In the genomic region with DNA sequence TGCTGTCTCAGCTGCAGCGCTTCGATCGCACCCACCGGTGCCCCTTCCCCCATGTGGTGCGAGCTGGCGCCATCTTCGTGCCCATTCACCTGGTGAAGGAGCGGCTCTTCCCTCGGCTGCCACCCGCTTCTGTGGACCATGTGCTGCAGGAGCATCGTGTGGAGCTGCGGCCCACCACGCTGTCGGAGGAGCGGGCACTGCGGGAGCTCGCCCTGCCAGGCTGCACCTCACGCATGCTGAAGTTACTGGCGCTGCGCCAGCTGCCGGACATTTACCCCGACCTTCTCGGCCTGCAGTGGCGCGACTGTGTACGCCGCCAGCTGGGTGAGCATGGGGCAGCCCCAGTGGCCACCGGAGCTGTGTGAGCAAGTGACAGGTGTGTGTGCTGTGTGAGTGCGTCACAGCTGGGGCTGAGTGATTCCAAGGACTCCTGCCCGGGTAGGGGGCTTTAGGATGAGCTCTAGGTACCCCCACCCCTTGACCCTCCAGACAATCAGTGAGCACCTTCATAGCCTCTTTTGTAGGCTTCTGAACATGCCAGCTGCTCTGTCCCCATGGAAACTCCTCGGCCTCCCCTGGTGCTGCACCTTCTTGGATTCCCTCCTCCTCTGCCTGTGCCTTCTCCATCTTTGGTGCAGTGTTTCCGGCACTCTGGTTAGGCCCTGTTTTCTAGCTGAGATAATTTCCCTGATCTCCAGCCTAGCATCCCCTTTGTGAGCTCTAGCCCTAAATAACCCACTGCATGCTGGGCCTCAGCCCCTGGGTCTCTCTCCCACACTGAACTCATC, we compare ENCODE assay signal across 27 cellular contexts. TPM values are rescaled to one million over a fixed set of nuclear protein-coding genes. Genes with fewer than 3 reads are reported as not detected.
DNase-seq lines count a peak whose midpoint lies in the region; ATAC-seq and TF ChIP-seq lines count a peak whose summit lies in the region.
"Had no signal": no experiment of that assay in that cellular context is flagged by ENCODE, and none has a peak within 500 bp of the region (broad histone marks: within the 10 kb centered on the region; RNA-seq: fewer than 3 reads in every experiment).

No MANE protein-coding gene starts in this region.

- no peak for ATAC-seq in natural killer cell

- TF ChIP-seq CTCF in adrenal gland (IDR thresholded peaks at IDR 0.05) = no peak
- no peak for TF ChIP-seq CTCF in natural killer cell (IDR thresholded peaks at IDR 0.05)

- peaks cover 7% of the 10 kb centered on the region for H3K36me3 Mint-ChIP-seq in natural killer cell
- H3K36me3 Mint-ChIP-seq: IgD-negative memory B cell had no signal

- no peaks in the 10 kb centered on the region for H3K27me3 ChIP-seq in adrenal gland
- H3K27me3 ChIP-seq: hepatocyte, neutrophil, upper lobe of left lung had no signal

- peak overlapping the region in 2 of 5 donors; percentile 14 to 79 for H3K27ac ChIP-seq in adrenal gland
- H3K27ac ChIP-seq: epithelial cell of prostate, hepatocyte, neutrophil, upper lobe of left lung had no signal

- intact Hi-C loops in adrenal gland (cut with DNase I) = loop anchor here (5.0 kb wide), 1 partner anchor 181 kb away; no protein-coding TSS in a partner anchor
- intact Hi-C loops in natural killer cell (cut with micrococcal nuclease) = loop anchor here (10.0 kb wide), 3 partner anchors 364 to 574 kb away; a partner anchor contains a TSS

- H3K36me3 ChIP-seq in adrenal gland (replicated peaks in 1 of 2) = peaks cover 0 to 60% of the 10 kb centered on the region in 2 donors

- peaks cover 52 to 77% of the 10 kb centered on the region in 2 donors for H3K4me1 Mint-ChIP-seq in natural killer cell

- no peak for TF ChIP-seq POLR2A in adrenal gland (IDR thresholded peaks at IDR 0.05)

- peaks cover 33 to 81% of the 10 kb centered on the region in 2 donors for H3K4me1 ChIP-seq in adrenal gland (replicated peaks in 1 of 2)

- H3K27me3 Mint-ChIP-seq in natural killer cell (ENCODE audit: low read depth in 2 of 2) = no peaks in the 10 kb centered on the region
- H3K27me3 Mint-ChIP-seq: activated B cell treated with CpG ODN at 0.5 μM for 24 hours; IgD-negative memory B cell; stimulated activated naive CD8-positive, alpha-beta T cell treated with anti-CD3 and anti-CD28 coated beads, Interleukin-15, Interleukin-2, amounts not matched to agents 100 ng/mL and 50 ng/mL, for 24 hours had no signal

- no peak overlapping the region for H3K4me3 ChIP-seq in adrenal gland
- H3K4me3 ChIP-seq: hepatocyte, smooth muscle cell, upper lobe of left lung had no signal

- H3K27ac Mint-ChIP-seq in natural killer cell = peak overlapping the region; percentile 67 to 83
- H3K27ac Mint-ChIP-seq: activated B cell treated with CpG ODN at 0.5 μM for 24 hours; stimulated activated naive CD8-positive, alpha-beta T cell treated with anti-CD3 and anti-CD28 coated beads, Interleukin-15, Interleukin-2, amounts not matched to agents 100 ng/mL and 50 ng/mL, for 24 hours had no signal

- H3K4me3 Mint-ChIP-seq in natural killer cell = no peak overlapping the region
- H3K4me3 Mint-ChIP-seq: activated B cell treated with CpG ODN at 0.5 μM for 24 hours; stimulated activated naive CD8-positive, alpha-beta T cell treated with anti-CD3 and anti-CD28 coated beads, Interleukin-15, Interleukin-2, amounts not matched to agents 100 ng/mL and 50 ng/mL, for 24 hours had no signal

- DNase-seq in SHP77 (lab: John Stamatoyannopoulos, UW) = peak; percentile 9 to 47
- DNase-seq in SHP77 treated with DMSO at 0.1 percent for 48 hours (lab: John Stamatoyannopoulos, UW) = no peak
- DNase-seq in COLO668 (lab: John Stamatoyannopoulos, UW; ENCODE audit: unreplicated experiment) = peak; percentile 4
- DNase-seq in adrenal gland = peak; percentile 64 to 84 (median 78)
- DNase-seq in natural killer cell = no peak
- DNase-seq in germinal center (ENCODE audit: low spot score) = no peak
- DNase-seq in NCI-H524 (lab: John Stamatoyannopoulos, UW) = no peak
- no peak for DNase-seq in SKM-1 treated with dmso at 0.1 percent for 144 hours (lab: John Stamatoyannopoulos, UW; ENCODE audit: unreplicated experiment)
- DNase-seq: activated B cell treated with CpG ODN at 0.5 μM for 24 hours; C1 segment of cervical spinal cord; GDM1; NCI-H774; SK-N-SH; stimulated activated CD4-positive, alpha-beta T cell treated with anti-CD3 and anti-CD28 coated beads, Interleukin-2, amount 100 ng/mL, for 48 hours; T-helper 9 cell had no signal

- no peaks in the 10 kb centered on the region for H3K9me3 Mint-ChIP-seq in natural killer cell
- H3K9me3 Mint-ChIP-seq: activated B cell treated with CpG ODN at 0.5 μM for 24 hours; IgD-negative memory B cell; stimulated activated naive CD8-positive, alpha-beta T cell treated with anti-CD3 and anti-CD28 coated beads, Interleukin-15, Interleukin-2, amounts not matched to agents 100 ng/mL and 50 ng/mL, for 24 hours had no signal

- H3K9me3 ChIP-seq in adrenal gland (replicated peaks in 1 of 3) = no peaks in the 10 kb centered on the region
- H3K9me3 ChIP-seq: SK-N-SH, upper lobe of left lung had no signal

- WGBS in adrenal gland, 4 donors = 57 to 78% (median 60%) methylated on average over 2 to 32 of the region's 32 CpGs

RNA-seq across cellular contexts. Expression of a gene that starts 7.0 kb away (rescaled TPM):
- total RNA-seq in adrenal gland = 10 to 100 TPM; 26.1 to 50.6 (median 32.7) TPM
- polyA plus RNA-seq in adrenal gland = 10 to 100 TPM in 2 of 3 donors, 1 to 10 TPM in 1; 5.6 to 14.2 (median 12.4) TPM
- total RNA-seq in natural killer cell = 10 to 100 TPM; 63.5 to 89.2 (median 70.1) TPM

RNA-seq across cellular contexts. Expression of a gene that starts 49.4 kb away (rescaled TPM):
- total RNA-seq in adrenal gland = not detected
- polyA plus RNA-seq in adrenal gland = not detected
- total RNA-seq in natural killer cell = not detected
- total RNA-seq: activated B cell treated with CpG ODN at 0.5 μM for 24 hours; activated CD8-positive, alpha-beta memory T cell treated with anti-CD3 and anti-CD28 coated beads for 36 hours; dermis microvascular lymphatic vessel endothelial cell; fibroblast of villous mesenchyme; hepatocyte; mucosa of gallbladder; pulmonary artery endothelial cell; smooth muscle cell; upper lobe of left lung had no signal
- polyA plus RNA-seq: hepatocyte, IgD-negative memory B cell, SK-N-SH, smooth muscle cell had no signal

Comparison
In these comparisons a context has a peak if more than half of its experiments do, and no peak if none do; other contexts are left out.
1. DNase-seq: peak in SHP77 (2 of 2), COLO668 (single experiment) and adrenal gland (7 of 7); none in SHP77 treated with DMSO at 0.1 percent for 48 hours (single experiment), natural killer cell (single experiment), germinal center (single experiment), NCI-H524 (0 of 2) and SKM-1 treated with dmso at 0.1 percent for 144 hours (single experiment).